8 cellular contexts compared by ENCODE assay signal in the genomic region with DNA sequence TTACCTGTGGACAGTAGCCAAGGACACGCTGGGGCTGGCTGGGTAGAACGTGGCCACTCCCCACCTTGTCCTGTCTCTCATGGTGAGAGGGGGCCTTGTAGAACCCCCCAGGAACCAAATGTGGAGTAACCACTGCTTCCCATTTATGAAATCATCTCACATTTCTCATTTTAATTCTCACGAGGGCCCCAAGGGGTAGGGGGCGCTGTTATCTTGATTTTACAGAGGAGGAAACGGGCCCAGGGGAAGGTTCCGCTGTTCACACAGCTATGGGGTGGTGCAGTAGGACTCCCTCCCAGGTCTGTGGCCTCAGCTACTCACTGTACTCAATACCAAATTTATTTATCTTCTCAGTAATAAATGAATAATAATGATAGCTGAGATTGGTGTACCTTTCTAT. TPM values are rescaled to one million over a fixed set of nuclear protein-coding genes. Genes with fewer than 3 reads are reported as not detected.
DNase-seq lines count a peak whose midpoint lies in the region; ATAC-seq, FAIRE-seq and TF ChIP-seq lines count a peak whose summit lies in the region.

No MANE protein-coding gene starts in this region.

- H3K4me1 ChIP-seq in uterus: no peaks in the 10 kb centered on the region

- ATAC-seq in esophagus mucosa: peak; percentile 38
- peak; percentile 48 for ATAC-seq in sciatic nerve

- TF ChIP-seq CTCF in uterus (IDR thresholded peaks at IDR 0.05): no peak

- intact Hi-C loops in sciatic nerve (cut with DNase I): no loop called here
- intact Hi-C loops in uterus (cut with DNase I; ENCODE audit: low total_unique reads): no loop called here

- H3K36me3 ChIP-seq in uterus: no peaks in the 10 kb centered on the region

- no peaks in the 10 kb centered on the region for H3K27me3 ChIP-seq in uterus

- H3K27ac ChIP-seq in uterus: no peak overlapping the region

- H3K4me3 ChIP-seq in uterus: no peak overlapping the region

- TF ChIP-seq POLR2A in uterus (IDR thresholded peaks at IDR 0.05): no peak

- H3K9me3 ChIP-seq in uterus: no peaks in the 10 kb centered on the region

- peak; percentile 37 for DNase-seq in DMS153 treated with DMSO at 0.1 percent for 48 hours (lab: John Stamatoyannopoulos, UW; ENCODE audit: unreplicated experiment)
- DNase-seq in MV-4-11 (lab: John Stamatoyannopoulos, UW): peak; percentile 57
- DNase-seq in activated CD8-positive, alpha-beta memory T cell treated with anti-CD3 and anti-CD28 coated beads for 24 hours: peak; percentile 85
- no peak for DNase-seq in sciatic nerve (ENCODE audit: low spot score)
- DNase-seq in urothelium cell line (ENCODE audit: low spot score): no peak
- no peak for DNase-seq in uterus
- DNase-seq in T1000 (lab: John Stamatoyannopoulos, UW): no peak

- FAIRE-seq in urothelium cell line (lab: Jason Lieb, UNC): no peak

RNA-seq across cellular contexts. Expression of a gene that starts 5.5 kb away (rescaled TPM):
- total RNA-seq in esophagus mucosa (1.8 TPM), sciatic nerve (0.27 TPM), uterus (1 to 10 TPM in 1 of 4 donors, not detected in 3; 6.6 TPM)

RNA-seq across cellular contexts. Expression of a gene that starts 19.5 kb away (rescaled TPM):
- 3.5 TPM for total RNA-seq in esophagus mucosa
- total RNA-seq in sciatic nerve: 5.0 TPM
- total RNA-seq in uterus: 1 to 10 TPM in 3 of 4 donors, not detected in 1; 2.8 to 8.2 (median 5.0) TPM

RNA-seq across cellular contexts. Expression of a gene that starts 25.9 kb away (rescaled TPM):
- total RNA-seq in esophagus mucosa (18.8 TPM), sciatic nerve (19.8 TPM), uterus (10 to 100 TPM in 3 of 4 donors, 1 to 10 TPM in 1; 5.6 to 50.9 (median 34.1) TPM)

Comparison
In these comparisons a context has a peak if more than half of its experiments do, and no peak if none do; other contexts are left out.
1. DNase-seq: peak in DMS153 treated with DMSO at 0.1 percent for 48 hours (single experiment), MV-4-11 (single experiment) and activated CD8-positive, alpha-beta memory T cell treated with anti-CD3 and anti-CD28 coated beads for 24 hours (single experiment); none in sciatic nerve (single experiment), urothelium cell line (single experiment), uterus (0 of 2) and T1000 (single experiment).